In genomic region chr10:119105155-119105554, GRCh38 we compare ENCODE assay signal across 1 cellular context.
TF ChIP-seq lines count a peak whose summit lies in the region.

No MANE protein-coding gene starts in this region.

TF ChIP-seq in K562, 482 proteins besides CTCF, POLR2A, EP300 and RAD21:
- TF ChIP-seq, protein P1, sequence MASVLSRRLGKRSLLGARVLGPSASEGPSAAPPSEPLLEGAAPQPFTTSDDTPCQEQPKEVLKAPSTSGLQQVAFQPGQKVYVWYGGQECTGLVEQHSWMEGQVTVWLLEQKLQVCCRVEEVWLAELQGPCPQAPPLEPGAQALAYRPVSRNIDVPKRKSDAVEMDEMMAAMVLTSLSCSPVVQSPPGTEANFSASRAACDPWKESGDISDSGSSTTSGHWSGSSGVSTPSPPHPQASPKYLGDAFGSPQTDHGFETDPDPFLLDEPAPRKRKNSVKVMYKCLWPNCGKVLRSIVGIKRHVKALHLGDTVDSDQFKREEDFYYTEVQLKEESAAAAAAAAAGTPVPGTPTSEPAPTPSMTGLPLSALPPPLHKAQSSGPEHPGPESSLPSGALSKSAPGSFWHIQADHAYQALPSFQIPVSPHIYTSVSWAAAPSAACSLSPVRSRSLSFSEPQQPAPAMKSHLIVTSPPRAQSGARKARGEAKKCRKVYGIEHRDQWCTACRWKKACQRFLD (CRISPR knock-in tag; IDR thresholded peaks at IDR 0.05) = no peak
- TF ChIP-seq ZNF408 (CRISPR knock-in tag; IDR thresholded peaks at IDR 0.05; ENCODE audit: low read depth) (no peak), E2F4 (CRISPR knock-in tag; IDR thresholded peaks at IDR 0.05; ENCODE audit: low read depth) (no peak), SIN3B (IDR thresholded peaks at IDR 0.05; ENCODE audit: low read depth) (no peak), NFYB (IDR thresholded peaks at IDR 0.05; ENCODE audit: extremely low read depth, insufficient read length) (no peak), SAFB2 (IDR thresholded peaks at IDR 0.05; ENCODE audit: borderline replicate concordance, low read depth, low read length, severe bottlenecking) (no peak), RBM17 (IDR thresholded peaks at IDR 0.05; ENCODE audit: borderline replicate concordance, low read depth, low read length) (no peak)
- TF ChIP-seq, protein P2, sequence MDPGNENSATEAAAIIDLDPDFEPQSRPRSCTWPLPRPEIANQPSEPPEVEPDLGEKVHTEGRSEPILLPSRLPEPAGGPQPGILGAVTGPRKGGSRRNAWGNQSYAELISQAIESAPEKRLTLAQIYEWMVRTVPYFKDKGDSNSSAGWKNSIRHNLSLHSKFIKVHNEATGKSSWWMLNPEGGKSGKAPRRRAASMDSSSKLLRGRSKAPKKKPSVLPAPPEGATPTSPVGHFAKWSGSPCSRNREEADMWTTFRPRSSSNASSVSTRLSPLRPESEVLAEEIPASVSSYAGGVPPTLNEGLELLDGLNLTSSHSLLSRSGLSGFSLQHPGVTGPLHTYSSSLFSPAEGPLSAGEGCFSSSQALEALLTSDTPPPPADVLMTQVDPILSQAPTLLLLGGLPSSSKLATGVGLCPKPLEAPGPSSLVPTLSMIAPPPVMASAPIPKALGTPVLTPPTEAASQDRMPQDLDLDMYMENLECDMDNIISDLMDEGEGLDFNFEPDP (CRISPR knock-in tag; IDR thresholded peaks at IDR 0.05) = no peak
- TF ChIP-seq, protein P3, sequence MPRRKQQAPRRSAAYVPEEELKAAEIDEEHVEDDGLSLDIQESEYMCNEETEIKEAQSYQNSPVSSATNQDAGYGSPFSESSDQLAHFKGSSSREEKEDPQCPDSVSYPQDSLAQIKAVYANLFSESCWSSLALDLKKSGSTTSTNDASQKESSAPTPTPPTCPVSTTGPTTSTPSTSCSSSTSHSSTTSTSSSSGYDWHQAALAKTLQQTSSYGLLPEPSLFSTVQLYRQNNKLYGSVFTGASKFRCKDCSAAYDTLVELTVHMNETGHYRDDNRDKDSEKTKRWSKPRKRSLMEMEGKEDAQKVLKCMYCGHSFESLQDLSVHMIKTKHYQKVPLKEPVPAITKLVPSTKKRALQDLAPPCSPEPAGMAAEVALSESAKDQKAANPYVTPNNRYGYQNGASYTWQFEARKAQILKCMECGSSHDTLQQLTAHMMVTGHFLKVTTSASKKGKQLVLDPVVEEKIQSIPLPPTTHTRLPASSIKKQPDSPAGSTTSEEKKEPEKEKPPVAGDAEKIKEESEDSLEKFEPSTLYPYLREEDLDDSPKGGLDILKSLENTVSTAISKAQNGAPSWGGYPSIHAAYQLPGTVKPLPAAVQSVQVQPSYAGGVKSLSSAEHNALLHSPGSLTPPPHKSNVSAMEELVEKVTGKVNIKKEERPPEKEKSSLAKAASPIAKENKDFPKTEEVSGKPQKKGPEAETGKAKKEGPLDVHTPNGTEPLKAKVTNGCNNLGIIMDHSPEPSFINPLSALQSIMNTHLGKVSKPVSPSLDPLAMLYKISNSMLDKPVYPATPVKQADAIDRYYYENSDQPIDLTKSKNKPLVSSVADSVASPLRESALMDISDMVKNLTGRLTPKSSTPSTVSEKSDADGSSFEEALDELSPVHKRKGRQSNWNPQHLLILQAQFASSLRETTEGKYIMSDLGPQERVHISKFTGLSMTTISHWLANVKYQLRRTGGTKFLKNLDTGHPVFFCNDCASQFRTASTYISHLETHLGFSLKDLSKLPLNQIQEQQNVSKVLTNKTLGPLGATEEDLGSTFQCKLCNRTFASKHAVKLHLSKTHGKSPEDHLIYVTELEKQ (CRISPR knock-in tag; IDR thresholded peaks at IDR 0.05) = no peak
TF ChIP-seq in K562: peak in this region for 0.
